ENCODE assay signal across 1 cellular context in the genomic region with DNA sequence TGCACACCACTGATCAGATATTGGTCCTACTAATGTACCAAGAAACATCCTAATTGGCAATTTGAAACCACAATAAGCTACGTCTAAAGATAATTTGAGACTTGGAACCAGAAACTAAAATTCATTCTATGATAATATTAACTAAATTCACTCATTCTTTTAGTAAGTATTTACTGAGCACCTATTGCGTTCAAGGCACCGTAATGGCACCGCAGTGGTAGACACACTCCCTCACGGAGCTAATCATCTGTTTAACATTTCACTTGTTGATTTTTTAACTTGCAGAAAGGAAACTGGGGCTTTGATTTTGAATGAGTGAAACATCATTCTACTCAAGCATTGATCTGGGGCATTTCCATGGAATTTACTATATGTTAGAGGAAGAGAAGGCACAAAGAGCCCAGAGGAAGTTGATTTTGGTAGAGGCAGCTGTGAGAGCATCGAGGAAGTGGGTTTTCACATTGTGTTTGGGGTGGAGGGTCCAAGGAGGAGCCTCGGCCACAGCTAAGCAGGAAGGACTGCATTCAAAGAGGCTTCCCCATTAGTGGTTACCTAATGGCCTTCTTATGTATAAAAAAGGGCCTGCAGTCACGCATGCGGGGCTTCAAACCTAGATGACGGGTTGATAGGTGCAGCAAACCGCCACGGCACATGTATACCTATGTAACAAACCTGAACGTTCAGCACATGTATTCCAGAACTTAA.
TF ChIP-seq lines count a peak whose summit lies in the region.

No MANE protein-coding gene starts in this region.

TF ChIP-seq in endothelial cell of umbilical vein, 7 proteins besides CTCF, POLR2A, EP300 and RAD21:
- TF ChIP-seq EZH2 (IDR thresholded peaks at IDR 0.05; ENCODE audit: borderline replicate concordance, low read depth, low read length, severe bottlenecking) = no peak
- no peak for TF ChIP-seq JUN (IDR thresholded peaks at IDR 0.05; ENCODE audit: borderline replicate concordance, insufficient read depth, insufficient read length, low read depth)
